In the genomic region with DNA sequence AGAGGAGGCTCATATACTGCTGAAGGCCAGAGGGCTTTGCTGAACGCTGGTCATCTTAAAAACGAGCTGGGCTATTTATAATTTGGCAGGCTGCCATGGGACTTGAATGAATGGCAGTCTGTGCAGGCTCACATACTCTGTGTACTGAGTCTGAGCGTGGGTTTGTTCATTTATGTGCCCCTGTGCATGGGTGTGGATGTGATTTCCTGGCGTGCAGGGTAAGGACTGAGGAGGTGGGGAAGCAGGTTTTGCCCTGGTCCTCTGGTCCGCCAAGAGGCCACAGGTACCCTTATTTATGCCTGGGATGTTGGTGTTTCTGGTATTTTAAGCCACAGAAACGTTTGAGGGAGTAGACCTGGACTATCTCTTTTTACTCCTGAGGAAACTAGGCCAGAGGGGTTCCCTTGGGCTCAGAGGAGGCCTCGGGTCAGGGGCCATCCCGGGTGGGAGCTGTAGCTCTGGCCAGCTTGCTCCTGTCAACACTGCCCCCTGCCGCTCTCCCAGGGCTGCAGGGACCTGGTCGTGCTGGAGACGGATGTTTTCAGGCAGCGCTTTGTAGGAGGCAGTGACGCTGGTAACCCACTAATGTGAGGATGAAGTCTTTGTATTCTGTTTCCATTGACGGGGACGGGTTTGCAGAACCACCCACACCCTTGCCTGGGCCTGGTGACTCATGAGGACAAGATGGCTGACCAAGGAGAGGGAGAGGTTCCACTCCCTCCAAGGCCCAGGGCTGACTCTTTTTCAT, we compare ENCODE assay signal across 8 cellular contexts.
DNase-seq lines count a peak whose midpoint lies in the region; ATAC-seq and TF ChIP-seq lines count a peak whose summit lies in the region.

No MANE protein-coding gene starts in this region.

- no peaks in the 10 kb centered on the region for H3K27me3 ChIP-seq in stomach smooth muscle (ENCODE audit: control insufficient read depth in 1 of 2, insufficient read depth in 2 of 2, low read length in 2 of 2)

- ATAC-seq in HG03060 (IDR thresholded peaks at IDR 0.05; ENCODE audit: low read depth, unreplicated experiment), result peak; percentile 44
- ATAC-seq in HG03439 (IDR thresholded peaks at IDR 0.05; ENCODE audit: unreplicated experiment), result no peak

- peak; percentile 90 for DNase-seq in Daoy (ENCODE audit: low read depth)
- DNase-seq in RKO (ENCODE audit: low spot score), result peak; percentile 7
- peak; percentile 90 for DNase-seq in activated effector memory CD4-positive, alpha-beta T cell treated with anti-CD3 and anti-CD28 coated beads, Interleukin-2, amount 50 U/mL, for 16 hours
- DNase-seq in fibroblast of the aortic adventitia (ENCODE audit: low read depth), result peak; percentile 70
- peak; percentile 93 for DNase-seq in non-pigmented ciliary epithelial cell (ENCODE audit: low read depth)

- no peak overlapping the region for H3K4me3 ChIP-seq in fibroblast of the aortic adventitia (ENCODE audit: low read depth, low read length)
- H3K4me3 ChIP-seq in stomach smooth muscle (ENCODE audit: low read length in 2 of 2), result peak overlapping the region; percentile 3 to 13

- H3K36me3 ChIP-seq in stomach smooth muscle (ENCODE audit: control insufficient read depth in 2 of 2, insufficient read depth in 2 of 2, low read length in 2 of 2), result no peaks in the 10 kb centered on the region

- no peaks in the 10 kb centered on the region for H3K9me3 ChIP-seq in stomach smooth muscle (ENCODE audit: control insufficient read depth in 2 of 2, low read length in 2 of 2)

- peak overlapping the region in 1 of 2 donors; percentile 5 for H3K9ac ChIP-seq in stomach smooth muscle (ENCODE audit: low read length in 2 of 2)

- no peak overlapping the region for H3K27ac ChIP-seq in stomach smooth muscle (ENCODE audit: low read length)

- TF ChIP-seq CTCF in fibroblast of the aortic adventitia (IDR thresholded peaks at IDR 0.05; ENCODE audit: insufficient read depth, low read length), result no peak

- peaks cover 14% of the 10 kb centered on the region for H3K4me1 ChIP-seq in stomach smooth muscle (ENCODE audit: control insufficient read depth, insufficient read depth, low read length)

Comparison
In these comparisons a context has a peak if more than half of its experiments do, and no peak if none do; other contexts are left out.
1. DNase-seq: peak in every context shown above with its lines; median percentile 93 in non-pigmented ciliary epithelial cell; 90 in Daoy; 90 in activated effector memory CD4-positive, alpha-beta T cell treated with anti-CD3 and anti-CD28 coated beads, Interleukin-2, amount 50 U/mL, for 16 hours; 70 in fibroblast of the aortic adventitia; 7 in RKO.